ENCODE assay signal across 1 cellular context in genomic region chr3:39180546-39181346, GRCh38.
TF ChIP-seq lines count a peak whose summit lies in the region.

No MANE protein-coding gene starts in this region.

TF ChIP-seq in K562, 482 proteins besides CTCF, POLR2A, EP300 and RAD21 (continued from another document and continues in another):
- TF ChIP-seq ELK3 (CRISPR knock-in tag; IDR thresholded peaks at IDR 0.05) (no peak), SIN3B (IDR thresholded peaks at IDR 0.05; ENCODE audit: low read depth) (no peak), SP1 (CRISPR knock-in tag; IDR thresholded peaks at IDR 0.05) (no peak), ZNF740 (CRISPR knock-in tag; IDR thresholded peaks at IDR 0.05) (no peak), ZNF740 (tag; IDR thresholded peaks at IDR 0.05) (no peak), U2AF1 (optimal IDR thresholded peaks at IDR 0.05; ENCODE audit: low read depth, low read length) (no peak), PATZ1 (CRISPR knock-in tag; IDR thresholded peaks at IDR 0.05; ENCODE audit: borderline replicate concordance) (no peak), BMI1 (IDR thresholded peaks at IDR 0.05; ENCODE audit: low read length) (peak; percentile 90), VEZF1 (CRISPR knock-in tag; IDR thresholded peaks at IDR 0.05) (peak; percentile 95), TFAP4 (CRISPR knock-in tag; IDR thresholded peaks at IDR 0.05; ENCODE audit: borderline replicate concordance) (peak; percentile 76; the same call in 1 of the 2 replicates), SRSF9 (IDR thresholded peaks at IDR 0.05; ENCODE audit: borderline replicate concordance, low read depth, low read length) (no peak), ARID4B (CRISPR knock-in tag; IDR thresholded peaks at IDR 0.05) (no peak), IRF2 (CRISPR knock-in tag; IDR thresholded peaks at IDR 0.05) (no peak), NCOA6 (IDR thresholded peaks at IDR 0.05) (no peak), TBL1XR1 (IDR thresholded peaks at IDR 0.05; ENCODE audit: low read length in 2 of 2) (no peak), ZNF609 (CRISPR knock-in tag; IDR thresholded peaks at IDR 0.05; ENCODE audit: borderline replicate concordance) (no peak), GMEB1 (CRISPR knock-in tag; IDR thresholded peaks at IDR 0.05) (no peak), ZBTB1 (CRISPR knock-in tag; IDR thresholded peaks at IDR 0.05; ENCODE audit: borderline replicate concordance, low read depth) (0 out of 2 replicates have a peak, but pooled peaks have one; percentile 35), CEBPB (tag; IDR thresholded peaks at IDR 0.05) (no peak), NFYB (IDR thresholded peaks at IDR 0.05; ENCODE audit: extremely low read depth, insufficient read length) (no peak), ETS2 (tag; IDR thresholded peaks at IDR 0.05; ENCODE audit: borderline replicate concordance, poor library complexity, severe bottlenecking) (no peak), HINFP (tag; conservative IDR thresholded peaks at IDR 0.05; ENCODE audit: low read depth) (no peak), KAT8 (IDR thresholded peaks at IDR 0.05; ENCODE audit: low read depth) (no peak), NEUROD1 (IDR thresholded peaks at IDR 0.05; ENCODE audit: borderline replicate concordance, low read depth, low read length, partially characterized antibody) (peak; percentile 37), KDM2B (CRISPR knock-in tag; IDR thresholded peaks at IDR 0.05) (no peak), SAP30 (IDR thresholded peaks at IDR 0.05; ENCODE audit: borderline replicate concordance, insufficient read depth, low read depth, low read length, poor library complexity, severe bottlenecking) (peak; percentile 66), ZNF140 (CRISPR knock-in tag; IDR thresholded peaks at IDR 0.05) (no peak), ZNF384 (IDR thresholded peaks at IDR 0.05; ENCODE audit: low read depth, low read length) (no peak), TOE1 (IDR thresholded peaks at IDR 0.05; ENCODE audit: borderline replicate concordance) (no peak), TOE1 (CRISPR knock-in tag; IDR thresholded peaks at IDR 0.05; ENCODE audit: borderline replicate concordance, low read depth) (no peak), YBX1 (IDR thresholded peaks at IDR 0.05) (no peak), XRCC4 (IDR thresholded peaks at IDR 0.05; ENCODE audit: extremely low read depth, insufficient read depth, insufficient read length) (no peak), FOXA3 (CRISPR knock-in tag; conservative IDR thresholded peaks at IDR 0.05 in 1 of 2, IDR thresholded peaks at IDR 0.05 in 1 of 2) (no peak), ZNF274 (IDR thresholded peaks at IDR 0.05; ENCODE audit: borderline replicate concordance, low read depth, low read length) (no peak), RBM22 (IDR thresholded peaks at IDR 0.05; ENCODE audit: low read depth, low read length, poor library complexity, severe bottlenecking) (peak; percentile 99), GABPA (tag; conservative IDR thresholded peaks at IDR 0.05; ENCODE audit: low read depth) (no peak), SMARCB1 (IDR thresholded peaks at IDR 0.05; ENCODE audit: insufficient read length, low read depth) (no peak), ZBTB7A (IDR thresholded peaks at IDR 0.05; ENCODE audit: borderline replicate concordance, control insufficient read depth, low read depth, low read length) (peak; percentile 66; the same call in 1 of the 2 replicates), MYBL2 (IDR thresholded peaks at IDR 0.05; ENCODE audit: low read depth) (no peak), MYBL2 (CRISPR knock-in tag; IDR thresholded peaks at IDR 0.05; ENCODE audit: borderline replicate concordance) (no peak), ZNF232 (CRISPR knock-in tag; IDR thresholded peaks at IDR 0.05) (no peak)
